Comparison of ENCODE assay signal across 8 cellular contexts in genomic region chr5:139385061-139385889, GRCh38. TPM values are rescaled to one million over a fixed set of nuclear protein-coding genes. Genes with fewer than 3 reads are reported as not detected.
DNase-seq lines count a peak whose midpoint lies in the region; TF ChIP-seq lines count a peak whose summit lies in the region.

No MANE protein-coding gene starts in this region.

- H3K27ac ChIP-seq in esophagus (ENCODE audit: low read depth in 2 of 2, low read length in 1 of 2): peak overlapping the region; percentile 77
- H3K27ac ChIP-seq in subcutaneous abdominal adipose tissue (ENCODE audit: low read depth, low read length): peak overlapping the region; percentile 50
- H3K27ac ChIP-seq in A673 (ENCODE audit: low read depth, low read length, poor library complexity, severe bottlenecking): no peak overlapping the region

- POLR2A ChIA-PET in A673 (lab: Charles Lee; ENCODE audit: low non-redundant PET): no interaction called here

- H3K27me3 ChIP-seq in esophagus (ENCODE audit: control insufficient read depth in 1 of 2, insufficient read depth in 2 of 2, low read length in 2 of 2): no peaks in the 10 kb centered on the region
- H3K27me3 ChIP-seq in subcutaneous abdominal adipose tissue (ENCODE audit: control insufficient read depth in 5 of 5, insufficient read depth in 4 of 5, low read length in 5 of 5): no peaks in the 10 kb centered on the region
- no peaks in the 10 kb centered on the region for H3K27me3 ChIP-seq in A673 (replicated peaks; ENCODE audit: insufficient read depth, low read depth, low read length, poor library complexity)

- TF ChIP-seq CTCF in A673 (conservative IDR thresholded peaks at IDR 0.05; ENCODE audit: low read depth, low read length): no peak

- H3K4me1 ChIP-seq in esophagus (ENCODE audit: control insufficient read depth in 2 of 2, insufficient read depth in 2 of 2, low read length in 1 of 2): peaks cover 5 to 24% of the 10 kb centered on the region in 2 donors
- peaks cover 0 to 28% (median 16%) of the 10 kb centered on the region in 5 donors for H3K4me1 ChIP-seq in subcutaneous abdominal adipose tissue (ENCODE audit: control insufficient read depth in 5 of 5, insufficient read depth in 5 of 5, low read length in 5 of 5)
- H3K4me1 ChIP-seq in A673 (ENCODE audit: insufficient read depth, low read length, poor library complexity, severe bottlenecking): peaks cover 13% of the 10 kb centered on the region

- 25 to 26% methylated on average over 7 of the region's 7 CpGs for WGBS in esophagus, 2 donors

- intact Hi-C loops in A673 (cut with micrococcal nuclease; ENCODE audit: unreplicated experiment): no loop called here

- CTCF ChIA-PET in A673 (lab: Charles Lee): no interaction called here

- no TSS peak for BruUV-seq in A673 (replicated peaks; lab: Mats Ljungman, UMichigan)

- peak overlapping the region; percentile 7 to 20 for H3K4me3 ChIP-seq in esophagus (ENCODE audit: low read depth in 1 of 2, low read length in 2 of 2)
- peak overlapping the region; percentile 50 to 71 (median 61) for H3K4me3 ChIP-seq in subcutaneous abdominal adipose tissue (ENCODE audit: low read depth in 1 of 5, low read length in 5 of 5)
- H3K4me3 ChIP-seq in A673 (ENCODE audit: low read depth, low read length, poor library complexity, severe bottlenecking): no peak overlapping the region

- H3K36me3 ChIP-seq in esophagus (ENCODE audit: control insufficient read depth in 2 of 2, insufficient read depth in 2 of 2, low read length in 1 of 2) (peaks cover 0 to 3% of the 10 kb centered on the region in 2 donors), subcutaneous abdominal adipose tissue (ENCODE audit: control insufficient read depth in 5 of 5, insufficient read depth in 5 of 5, low read length in 5 of 5) (no peaks in the 10 kb centered on the region), A673 (ENCODE audit: insufficient read depth, low read length, poor library complexity, severe bottlenecking) (no peaks in the 10 kb centered on the region)

- no peaks in the 10 kb centered on the region for H3K9me3 ChIP-seq in esophagus (ENCODE audit: control insufficient read depth in 2 of 2, insufficient read depth in 1 of 2, low read depth in 1 of 2, low read length in 1 of 2)
- no peaks in the 10 kb centered on the region for H3K9me3 ChIP-seq in subcutaneous abdominal adipose tissue (ENCODE audit: control insufficient read depth in 5 of 5, low read length in 5 of 5)
- no peaks in the 10 kb centered on the region for H3K9me3 ChIP-seq in A673 (ENCODE audit: low read depth, low read length, poor library complexity, severe bottlenecking)

- H3K9ac ChIP-seq in subcutaneous abdominal adipose tissue (ENCODE audit: low read length in 5 of 5): peak overlapping the region in 3 of 5 donors; percentile 2 to 66 (median 59)

- DNase-seq in activated CD4-positive, alpha-beta T cell treated with anti-CD3 and anti-CD28 coated beads for 48 hours: peak; percentile 36
- no peak for DNase-seq in activated CD4-positive, alpha-beta T cell treated with anti-CD3 and anti-CD28 coated beads for 1 hour
- peak; percentile 76 for DNase-seq in RPMI8226
- DNase-seq in A673 (ENCODE audit: low spot score): no peak
- no peak for DNase-seq in DMS 273 treated with DMSO at 0.1 percent for 48 hours (lab: John Stamatoyannopoulos, UW)
- DNase-seq in islet precursor cell: no peak

RNA-seq across cellular contexts. Expression of gene SLC23A1, which starts 2.2 kb away (rescaled TPM):
- polyA plus RNA-seq in esophagus: under 1 TPM; 0.01 to 0.12 TPM
- total RNA-seq in A673 (2021): not detected in 2 replicates

RNA-seq across cellular contexts. Expression of gene MZB1, which starts 4.4 kb away (rescaled TPM):
- polyA plus RNA-seq in esophagus: under 1 TPM; 0.47 to 0.67 TPM
- not detected in 2 replicates for total RNA-seq in A673 (2021)

RNA-seq across cellular contexts. Expression of gene PROB1, which starts 9.6 kb away (rescaled TPM):
- polyA plus RNA-seq in esophagus: under 1 TPM; 0.41 to 0.48 TPM
- 0.82 and 1.0 TPM in 2 replicates for total RNA-seq in A673 (2021)

RNA-seq across cellular contexts. Expression of gene SPATA24, which starts 18.6 kb away (rescaled TPM):
- 1 to 10 TPM; 5.9 to 6.0 TPM for polyA plus RNA-seq in esophagus
- total RNA-seq in A673 (2021): 4.0 and 4.2 TPM in 2 replicates

RNA-seq across cellular contexts. Expression of gene PAIP2, which starts 43.6 kb away (rescaled TPM):
- polyA plus RNA-seq in esophagus: 10 to 100 TPM; 37.4 to 53.6 TPM
- total RNA-seq in A673 (2021): 95.0 and 108 TPM in 2 replicates

Comparison
In these comparisons a context has a peak if more than half of its experiments do, and no peak if none do; other contexts are left out.
1. DNase-seq: peak in activated CD4-positive, alpha-beta T cell treated with anti-CD3 and anti-CD28 coated beads for 48 hours (single experiment) and RPMI8226 (single experiment); none in activated CD4-positive, alpha-beta T cell treated with anti-CD3 and anti-CD28 coated beads for 1 hour (single experiment), A673 (single experiment), DMS 273 treated with DMSO at 0.1 percent for 48 hours (single experiment) and islet precursor cell (single experiment).